In genomic region chr3:159559771-159560170, GRCh38 we compare ENCODE assay signal across 28 cellular contexts.
"Had no signal": no experiment of that assay in that cellular context is flagged by ENCODE, and none has a peak within 500 bp of the region (broad histone marks: within the 10 kb centered on the region; RNA-seq: fewer than 3 reads in every experiment).

No MANE protein-coding gene starts in this region.

- ATAC-seq: activated CD8-positive, alpha-beta memory T cell treated with anti-CD3 and anti-CD28 coated beads, Interleukin-2, amount 10 ng/mL, durations not matched to agents 7 days and 5 days; Panc1; Right ventricle myocardium inferior; T-helper 17 cell had no signal

- H3K36me3 Mint-ChIP-seq: activated CD8-positive, alpha-beta memory T cell treated with anti-CD3 and anti-CD28 coated beads, Interleukin-2, amount 10 ng/mL, durations not matched to agents 7 days and 5 days; activated naive CD4-positive, alpha-beta T cell treated with anti-CD3 and anti-CD28 coated beads, Interleukin-2, amount 50 U/mL, for 24 hours; brain had no signal

- H3K27me3 ChIP-seq: ascending aorta, cardiac muscle cell had no signal

- H3K27me3 Mint-ChIP-seq: activated B cell treated with CpG ODN at 0.5 μM for 24 hours; activated CD4-positive, alpha-beta T cell treated with anti-CD3 and anti-CD28 coated beads, Interleukin-2, amount 10 ng/mL, durations not matched to agents 24 days and 14 days; activated CD8-positive, alpha-beta memory T cell treated with anti-CD3 and anti-CD28 coated beads, Interleukin-2, amount 10 ng/mL, durations not matched to agents 7 days and 5 days; activated naive CD4-positive, alpha-beta T cell treated with anti-CD3 and anti-CD28 coated beads, Interleukin-2, amount 50 U/mL, for 24 hours; activated T-cell treated with anti-CD3 and anti-CD28 coated beads, Interleukin-2, amount 50 U/mL, for 24 hours; brain; T-helper 17 cell had no signal

- H3K4me1 Mint-ChIP-seq: activated B cell treated with CpG ODN at 0.5 μM for 24 hours; activated CD4-positive, alpha-beta T cell treated with anti-CD3 and anti-CD28 coated beads, Interleukin-2, amount 10 ng/mL, durations not matched to agents 24 days and 14 days; activated CD8-positive, alpha-beta memory T cell treated with anti-CD3 and anti-CD28 coated beads, Interleukin-2, amount 10 ng/mL, durations not matched to agents 7 days and 5 days; activated naive CD4-positive, alpha-beta T cell treated with anti-CD3 and anti-CD28 coated beads, Interleukin-2, amount 50 U/mL, for 24 hours; T-helper 17 cell had no signal

- FAIRE-seq: TTC549 had no signal

- H3K27ac ChIP-seq: ascending aorta, cardiac muscle cell, SK-N-MC had no signal

- H3K27ac Mint-ChIP-seq: activated B cell treated with CpG ODN at 0.5 μM for 24 hours; activated CD4-positive, alpha-beta T cell treated with anti-CD3 and anti-CD28 coated beads, Interleukin-2, amount 10 ng/mL, durations not matched to agents 24 days and 14 days; activated CD8-positive, alpha-beta memory T cell treated with anti-CD3 and anti-CD28 coated beads, Interleukin-2, amount 10 ng/mL, durations not matched to agents 7 days and 5 days; activated naive CD4-positive, alpha-beta T cell treated with anti-CD3 and anti-CD28 coated beads, Interleukin-2, amount 50 U/mL, for 24 hours; activated T-cell treated with anti-CD3 and anti-CD28 coated beads, Interleukin-2, amount 50 U/mL, for 24 hours; activated T-helper 1 cell treated with anti-CD3 and anti-CD28 coated beads, Interleukin-12 subunit alpha, Interleukin-12 subunit beta, Interleukin-2, Interleukin-4 antibody, amounts not matched to agents 30 ng/mL and 10 ng/mL and 1 ng/mL, durations not matched to agents 14 hours and 24 hours and 36 hours; brain; T-helper 17 cell had no signal

- H3K36me3 ChIP-seq: ascending aorta, cardiac muscle cell had no signal

- H3K4me1 ChIP-seq: ascending aorta had no signal

- H3K4me3 ChIP-seq: ascending aorta, cardiac muscle cell, SK-N-MC had no signal

- H3K9me3 Mint-ChIP-seq: activated B cell treated with CpG ODN at 0.5 μM for 24 hours; activated CD4-positive, alpha-beta T cell treated with anti-CD3 and anti-CD28 coated beads, Interleukin-2, amount 10 ng/mL, durations not matched to agents 24 days and 14 days; activated T-cell treated with anti-CD3 and anti-CD28 coated beads, Interleukin-2, amount 50 U/mL, for 24 hours; activated T-helper 1 cell treated with anti-CD3 and anti-CD28 coated beads, Interleukin-12 subunit alpha, Interleukin-12 subunit beta, Interleukin-2, Interleukin-4 antibody, amounts not matched to agents 30 ng/mL and 10 ng/mL and 1 ng/mL, durations not matched to agents 14 hours and 24 hours and 36 hours had no signal

- DNase-seq: activated B cell treated with CpG ODN at 0.5 μM for 24 hours; activated CD4-positive, alpha-beta T cell treated with anti-CD3 and anti-CD28 coated beads for 1 hour; activated CD4-positive, alpha-beta T cell treated with anti-CD3 and anti-CD28 coated beads, Interleukin-2, amount 10 ng/mL, durations not matched to agents 24 days and 14 days; activated CD4-positive, alpha-beta T cell treated with anti-CD3 and anti-CD28 coated beads, Interleukin-2, amount 50 U/mL, for 48 hours; activated CD8-positive, alpha-beta memory T cell treated with anti-CD3 and anti-CD28 coated beads, Interleukin-2, amount 10 ng/mL, durations not matched to agents 7 days and 5 days; activated effector memory CD4-positive, alpha-beta T cell treated with Interleukin-2 at 50 U/mL for 16 hours; activated naive CD4-positive, alpha-beta T cell; activated T-cell treated with anti-CD3 and anti-CD28 coated beads, Interleukin-2, amount 50 U/mL, for 24 hours; amniotic stem cell; KG1; NCI-H1048; NCI-H1930; NCI-H2171 treated with DMSO at 0.1 percent for 48 hours; NCI-H226; NCI-H526; NCI-H82; RPMI8226; T-helper 17 cell; T-helper 9 cell had no signal

- H3K4me3 Mint-ChIP-seq: activated B cell treated with CpG ODN at 0.5 μM for 24 hours; activated CD4-positive, alpha-beta T cell treated with anti-CD3 and anti-CD28 coated beads, Interleukin-2, amount 10 ng/mL, durations not matched to agents 24 days and 14 days; activated CD8-positive, alpha-beta memory T cell treated with anti-CD3 and anti-CD28 coated beads, Interleukin-2, amount 10 ng/mL, durations not matched to agents 7 days and 5 days; activated naive CD4-positive, alpha-beta T cell treated with anti-CD3 and anti-CD28 coated beads, Interleukin-2, amount 50 U/mL, for 24 hours; activated T-cell treated with anti-CD3 and anti-CD28 coated beads, Interleukin-2, amount 50 U/mL, for 24 hours; activated T-helper 1 cell treated with anti-CD3 and anti-CD28 coated beads, Interleukin-12 subunit alpha, Interleukin-12 subunit beta, Interleukin-2, Interleukin-4 antibody, amounts not matched to agents 30 ng/mL and 10 ng/mL and 1 ng/mL, durations not matched to agents 14 hours and 24 hours and 36 hours; T-helper 17 cell had no signal

- H3K9me3 ChIP-seq: ascending aorta had no signal
